16 cellular contexts compared by ENCODE assay signal in the genomic region with DNA sequence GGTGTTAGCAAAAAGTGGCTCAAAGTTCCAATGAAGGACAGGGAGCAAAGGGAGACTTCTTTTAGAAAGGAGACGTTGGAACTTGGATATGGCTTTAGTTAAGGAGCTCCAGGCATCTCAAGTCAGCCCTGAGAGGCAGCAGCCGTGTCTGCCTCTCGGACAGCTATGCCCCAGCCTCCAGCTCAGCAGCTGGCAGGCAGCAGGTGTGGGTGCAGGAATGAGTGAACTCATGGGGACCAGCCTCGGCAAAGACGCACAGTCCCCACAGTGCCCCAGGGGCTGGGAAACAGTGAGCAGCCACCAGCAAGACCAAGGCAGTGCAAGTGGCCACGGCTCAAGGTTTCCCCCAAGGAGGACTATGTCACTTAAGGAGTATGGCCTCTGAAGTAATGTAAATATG. TPM values are rescaled to one million over a fixed set of nuclear protein-coding genes. Genes with fewer than 3 reads are reported as not detected.
DNase-seq lines count a peak whose midpoint lies in the region; ATAC-seq, FAIRE-seq and TF ChIP-seq lines count a peak whose summit lies in the region.
"Had no signal": no experiment of that assay in that cellular context is flagged by ENCODE, and none has a peak within 500 bp of the region (broad histone marks: within the 10 kb centered on the region; RNA-seq: fewer than 3 reads in every experiment).

No MANE protein-coding gene starts in this region.

- H3K27me3 ChIP-seq in SJCRH30, result no peaks in the 10 kb centered on the region
- no peaks in the 10 kb centered on the region for H3K27me3 ChIP-seq in lower lobe of right lung (ENCODE audit: low read depth)
- no peaks in the 10 kb centered on the region for H3K27me3 ChIP-seq in skeletal muscle tissue (ENCODE audit: control insufficient read depth in 3 of 3, insufficient read depth in 3 of 3, low read length in 3 of 3)

- H3K4me1 ChIP-seq in SJCRH30 (peaks cover 64% of the 10 kb centered on the region), lower lobe of right lung (peaks cover 36% of the 10 kb centered on the region), skeletal muscle tissue (ENCODE audit: control insufficient read depth in 3 of 3, insufficient read depth in 3 of 3, low read length in 3 of 3) (peaks cover 39 to 55% (median 44%) of the 10 kb centered on the region in 3 donors)
- H3K4me1 ChIP-seq: Caco-2, foreskin keratinocyte had no signal

- no peak for FAIRE-seq in GM19239 (lab: Jason Lieb, UNC)

- DNase-seq in GDM1 (lab: John Stamatoyannopoulos, UW) (peak; percentile 8), SJCRH30 (peak; percentile 74 to 82), lower lobe of right lung (no peak), GM19239 (ENCODE audit: insufficient read length, low spot score) (no peak)
- DNase-seq: Caco-2; foreskin keratinocyte; NCI-H1105 treated with DMSO at 0.1 percent for 48 hours; NCI-H510A; stimulated activated naive CD8-positive, alpha-beta T cell treated with anti-CD3 and anti-CD28 coated beads, Interleukin-15, amount 100 ng/mL, for 72 hours had no signal

- intact Hi-C loops in lower lobe of right lung (cut with DNase I), result no loop called here

- H3K4me3 ChIP-seq in SJCRH30 (no peak overlapping the region), lower lobe of right lung (no peak overlapping the region), skeletal muscle tissue (ENCODE audit: low read length in 3 of 3) (no peak overlapping the region)

- no peak for TF ChIP-seq CTCF in lower lobe of right lung (IDR thresholded peaks at IDR 0.05)

- H3K9me3 ChIP-seq in SJCRH30 (replicated peaks) (no peaks in the 10 kb centered on the region), lower lobe of right lung (no peaks in the 10 kb centered on the region), skeletal muscle tissue (ENCODE audit: control insufficient read depth in 3 of 3, low read length in 3 of 3) (no peaks in the 10 kb centered on the region)
- H3K9me3 ChIP-seq: Caco-2 had no signal

- peak overlapping the region in 2 of 3 donors; percentile 33 for H3K9ac ChIP-seq in skeletal muscle tissue (ENCODE audit: low read depth in 1 of 3, low read length in 3 of 3)

- ATAC-seq in lower lobe of right lung, result no peak
- no peak for ATAC-seq in HG02610 (IDR thresholded peaks at IDR 0.05; ENCODE audit: unreplicated experiment)
- ATAC-seq in HG02623 (IDR thresholded peaks at IDR 0.05; ENCODE audit: unreplicated experiment), result no peak
- ATAC-seq: foreskin keratinocyte; HCT116; stimulated activated naive CD8-positive, alpha-beta T cell treated with anti-CD3 and anti-CD28 coated beads, Interleukin-15, amount 100 ng/mL, for 72 hours had no signal

- H3K27ac ChIP-seq in SJCRH30 (peak overlapping the region; percentile 67), lower lobe of right lung (peak overlapping the region; percentile 70), skeletal muscle tissue (ENCODE audit: low read depth, low read length) (peak overlapping the region; percentile 87)
- H3K27ac ChIP-seq: foreskin keratinocyte, RWPE1 had no signal

- H3K36me3 ChIP-seq in SJCRH30, result peaks cover 9% of the 10 kb centered on the region
- H3K36me3 ChIP-seq in lower lobe of right lung, result no peaks in the 10 kb centered on the region
- H3K36me3 ChIP-seq in skeletal muscle tissue (ENCODE audit: control insufficient read depth in 3 of 3, insufficient read depth in 3 of 3, low read length in 3 of 3), result peaks cover 0 to 4% (median 2%) of the 10 kb centered on the region in 3 donors

RNA-seq across cellular contexts. Expression of a gene that starts 1.6 kb away (rescaled TPM):
- 53.3 and 61.5 TPM in 2 replicates for total RNA-seq in SJCRH30 (2014; rRNA removed; shearing (Covaris generic))
- total RNA-seq in lower lobe of right lung, result 180 TPM
- 65.8 TPM for total RNA-seq in skeletal muscle tissue

RNA-seq across cellular contexts. Expression of a gene that starts 35.2 kb away (rescaled TPM):
- total RNA-seq in SJCRH30 (2014; rRNA removed; shearing (Covaris generic)), result 3.4 and 3.6 TPM in 2 replicates
- 60.1 TPM for total RNA-seq in lower lobe of right lung
- total RNA-seq in skeletal muscle tissue, result 1.0 TPM

RNA-seq across cellular contexts. Expression of a gene that starts 59.4 kb away (rescaled TPM):
- not detected in 2 replicates for total RNA-seq in SJCRH30 (2014; rRNA removed; shearing (Covaris generic))
- total RNA-seq in lower lobe of right lung (not detected), skeletal muscle tissue (not detected)
- total RNA-seq: Caco-2, foreskin keratinocyte, kidney epithelial cell, omental fat pad had no signal

Comparison
In these comparisons a context has a peak if more than half of its experiments do, and no peak if none do; other contexts are left out.
1. DNase-seq: peak in GDM1 (single experiment) and SJCRH30 (2 of 2); none in lower lobe of right lung (single experiment) and GM19239 (single experiment).
2. RNA of a gene that starts 35.2 kb away (total RNA-seq): 60.1 TPM in lower lobe of right lung (single experiment); 3.4 to 3.6 TPM in SJCRH30 and 1.0 TPM in skeletal muscle tissue (single experiment); every median in the first group is over 10 times any median in the second.
3. Peak in every context shown above with its lines, with median percentiles within 50 percentile points of each other: H3K27ac ChIP-seq.